Comparison of ENCODE assay signal across 1 cellular context in genomic region chr2:160402997-160403979, GRCh38.
TF ChIP-seq lines count a peak whose summit lies in the region.

No MANE protein-coding gene starts in this region.

TF ChIP-seq in IMR-90, 13 proteins besides CTCF, POLR2A, EP300 and RAD21 (continued from another document):
- TF ChIP-seq FOS (IDR thresholded peaks at IDR 0.05; ENCODE audit: low read depth, low read length) (peak; percentile 13; the same call in 1 of the 2 replicates), CEBPB (IDR thresholded peaks at IDR 0.05; ENCODE audit: low read depth, low read length) (no peak)
